ENCODE assay signal across 23 cellular contexts in the genomic region with DNA sequence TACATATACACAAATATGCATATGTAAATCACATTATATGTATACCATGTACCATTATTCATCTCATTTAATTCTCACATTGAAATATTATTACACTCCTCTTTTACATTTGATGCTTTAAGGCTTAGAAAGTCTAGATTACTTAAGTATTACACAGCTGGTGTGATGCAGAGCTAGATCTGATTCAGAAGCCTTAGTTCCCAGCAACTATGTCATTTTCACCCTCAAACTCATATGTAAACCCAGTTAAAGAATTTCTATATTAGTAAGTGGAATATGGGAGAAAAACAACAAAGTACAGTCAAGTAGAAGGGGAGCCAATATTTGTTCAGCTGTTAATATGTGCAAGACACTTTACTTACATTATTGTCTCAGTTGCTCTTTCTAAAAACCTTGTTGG.
"Had no signal": no experiment of that assay in that cellular context is flagged by ENCODE, and none has a peak within 500 bp of the region (broad histone marks: within the 10 kb centered on the region; RNA-seq: fewer than 3 reads in every experiment).

No MANE protein-coding gene starts in this region.

- H3K27me3 ChIP-seq: breast epithelium, tibial nerve, uterus had no signal

- H3K9me3 ChIP-seq: breast epithelium, mucosa of descending colon, tibial nerve, uterus had no signal

- H3K27ac ChIP-seq: breast epithelium, tibial nerve, uterus had no signal

- H3K4me1 Mint-ChIP-seq: activated CD4-positive, alpha-beta memory T cell treated with anti-CD3 and anti-CD28 coated beads, Interleukin-2, amount 10 ng/mL, durations not matched to agents 7 days and 5 days; activated CD8-positive, alpha-beta memory T cell treated with anti-CD3 and anti-CD28 coated beads, Interleukin-2, amount 10 ng/mL, durations not matched to agents 7 days and 5 days; activated naive CD4-positive, alpha-beta T cell treated with anti-CD3 and anti-CD28 coated beads, Interleukin-2, amount 10 ng/mL, durations not matched to agents 7 days and 5 days; activated naive CD8-positive, alpha-beta T cell treated with anti-CD3 and anti-CD28 coated beads, Interleukin-2, amount 50 U/mL, for 24 hours; naive B cell had no signal

- H3K36me3 ChIP-seq: breast epithelium, tibial nerve, uterus had no signal

- H3K36me3 Mint-ChIP-seq: activated CD8-positive, alpha-beta memory T cell treated with anti-CD3 and anti-CD28 coated beads, Interleukin-2, amount 10 ng/mL, durations not matched to agents 7 days and 5 days; activated naive CD4-positive, alpha-beta T cell treated with anti-CD3 and anti-CD28 coated beads, Interleukin-2, amount 10 ng/mL, durations not matched to agents 7 days and 5 days; naive B cell; WTC11 had no signal

- H3K4me1 ChIP-seq: breast epithelium, tibial nerve, uterus had no signal

- DNase-seq: activated CD4-positive, alpha-beta memory T cell treated with anti-CD3 and anti-CD28 coated beads, Interleukin-2, amount 10 ng/mL, durations not matched to agents 7 days and 5 days; activated CD4-positive, alpha-beta T cell treated with anti-CD3 and anti-CD28 coated beads for 4 hours; activated CD8-positive, alpha-beta memory T cell treated with anti-CD3 and anti-CD28 coated beads, Interleukin-2, amount 10 ng/mL, durations not matched to agents 7 days and 5 days; activated effector memory CD4-positive, alpha-beta T cell treated with Interleukin-2 at 50 U/mL for 16 hours; activated naive CD4-positive, alpha-beta T cell treated with anti-CD3 and anti-CD28 coated beads, Interleukin-2, amount 10 ng/mL, durations not matched to agents 7 days and 5 days; activated naive CD8-positive, alpha-beta T cell treated with anti-CD3 and anti-CD28 coated beads, Interleukin-2, amount 50 U/mL, for 24 hours; aorta; effector CD8-positive, alpha-beta T cell; foreskin fibroblast; mesenchymal stem cell; mucosa of descending colon; naive B cell; stimulated activated CD4-positive, alpha-beta T cell treated with anti-CD3 and anti-CD28 coated beads, Interleukin-12 subunit alpha, Interleukin-12 subunit beta, amount 100 ng/mL, for 4 hours; stimulated activated CD4-positive, alpha-beta T cell treated with anti-CD3 and anti-CD28 coated beads, Interleukin-1b, Interleukin-23, amount 100 ng/mL, for 48 hours; stimulated activated CD8-positive, alpha-beta memory T cell treated with anti-CD3 and anti-CD28 coated beads, Interleukin-4, amount 100 ng/mL, for 48 hours; stimulated activated naive CD8-positive, alpha-beta T cell treated with anti-CD3 and anti-CD28 coated beads, Interleukin-15, Interleukin-2, amounts not matched to agents 100 U/mL and 50 U/mL, for 24 hours; uterus had no signal

- H3K27ac Mint-ChIP-seq: activated CD4-positive, alpha-beta memory T cell treated with anti-CD3 and anti-CD28 coated beads, Interleukin-2, amount 10 ng/mL, durations not matched to agents 7 days and 5 days; activated CD8-positive, alpha-beta memory T cell treated with anti-CD3 and anti-CD28 coated beads, Interleukin-2, amount 10 ng/mL, durations not matched to agents 7 days and 5 days; activated naive CD4-positive, alpha-beta T cell treated with anti-CD3 and anti-CD28 coated beads, Interleukin-2, amount 10 ng/mL, durations not matched to agents 7 days and 5 days; activated naive CD8-positive, alpha-beta T cell treated with anti-CD3 and anti-CD28 coated beads, Interleukin-2, amount 50 U/mL, for 24 hours; dendritic cell treated with granulocyte-macrophage colony-stimulating factor and Interleukin-4, amounts not matched to agents 40 ng/mL and 50 ng/mL, for 4 days; naive B cell; progenitor cell of endocrine pancreas; WTC11 had no signal

- H3K4me3 Mint-ChIP-seq: activated CD4-positive, alpha-beta memory T cell treated with anti-CD3 and anti-CD28 coated beads, Interleukin-2, amount 10 ng/mL, durations not matched to agents 7 days and 5 days; activated CD8-positive, alpha-beta memory T cell treated with anti-CD3 and anti-CD28 coated beads, Interleukin-2, amount 10 ng/mL, durations not matched to agents 7 days and 5 days; activated naive CD4-positive, alpha-beta T cell treated with anti-CD3 and anti-CD28 coated beads, Interleukin-2, amount 10 ng/mL, durations not matched to agents 7 days and 5 days; activated naive CD8-positive, alpha-beta T cell treated with anti-CD3 and anti-CD28 coated beads, Interleukin-2, amount 50 U/mL, for 24 hours; dendritic cell treated with granulocyte-macrophage colony-stimulating factor and Interleukin-4, amounts not matched to agents 40 ng/mL and 50 ng/mL, for 4 days; naive B cell; neural crest cell; WTC11 had no signal

- H3K4me3 ChIP-seq: breast epithelium, mucosa of descending colon, tibial nerve, uterus had no signal

- H3K27me3 Mint-ChIP-seq: activated CD4-positive, alpha-beta memory T cell treated with anti-CD3 and anti-CD28 coated beads, Interleukin-2, amount 10 ng/mL, durations not matched to agents 7 days and 5 days; activated CD8-positive, alpha-beta memory T cell treated with anti-CD3 and anti-CD28 coated beads, Interleukin-2, amount 10 ng/mL, durations not matched to agents 7 days and 5 days; activated naive CD4-positive, alpha-beta T cell treated with anti-CD3 and anti-CD28 coated beads, Interleukin-2, amount 10 ng/mL, durations not matched to agents 7 days and 5 days; activated naive CD8-positive, alpha-beta T cell treated with anti-CD3 and anti-CD28 coated beads, Interleukin-2, amount 50 U/mL, for 24 hours; dendritic cell treated with granulocyte-macrophage colony-stimulating factor and Interleukin-4, amounts not matched to agents 40 ng/mL and 50 ng/mL, for 4 days; progenitor cell of endocrine pancreas had no signal

- H3K9me3 Mint-ChIP-seq: activated CD4-positive, alpha-beta memory T cell treated with anti-CD3 and anti-CD28 coated beads, Interleukin-2, amount 10 ng/mL, durations not matched to agents 7 days and 5 days; activated naive CD4-positive, alpha-beta T cell treated with anti-CD3 and anti-CD28 coated beads, Interleukin-2, amount 10 ng/mL, durations not matched to agents 7 days and 5 days; activated naive CD8-positive, alpha-beta T cell treated with anti-CD3 and anti-CD28 coated beads, Interleukin-2, amount 50 U/mL, for 24 hours; dendritic cell treated with granulocyte-macrophage colony-stimulating factor and Interleukin-4, amounts not matched to agents 40 ng/mL and 50 ng/mL, for 4 days; naive B cell; neural crest cell; WTC11 had no signal
